ENCODE assay signal across 8 cellular contexts in genomic region chr19:33778089-33778791, GRCh38. TPM values are rescaled to one million over a fixed set of nuclear protein-coding genes. Genes with fewer than 3 reads are reported as not detected.
A peak's percentile ranks its signal among the peaks of the same experiment; 100 is the strongest.
DNase-seq lines count a peak whose midpoint lies in the region; ATAC-seq and TF ChIP-seq lines count a peak whose summit lies in the region.

No MANE protein-coding gene starts in this region.

- H3K36me3 ChIP-seq in mesenchymal stem cell (ENCODE audit: control insufficient read depth in 1 of 2, insufficient read depth in 2 of 2, low read depth in 1 of 2, low read length in 2 of 2) = no peaks in the 10 kb centered on the region

- H3K36me3 Mint-ChIP-seq in activated CD8-positive, alpha-beta T cell treated with anti-CD3 and anti-CD28 coated beads, Interleukin-2, amount 10 ng/mL, durations not matched to agents 7 days and 5 days (ENCODE audit: low read depth) = no peaks in the 10 kb centered on the region

- H3K14ac ChIP-seq in mesenchymal stem cell (ENCODE audit: low read length in 2 of 2) = no peak overlapping the region

- H3K4me3 ChIP-seq in AG10803 (ENCODE audit: low read length) (no peak overlapping the region), mesenchymal stem cell (ENCODE audit: insufficient read depth in 1 of 2, low read depth in 1 of 2, low read length in 2 of 2) (no peak overlapping the region)

- H4K8ac ChIP-seq in mesenchymal stem cell (ENCODE audit: low read length) = no peak overlapping the region

- peaks cover 6% of the 10 kb centered on the region for H3K4me1 Mint-ChIP-seq in activated CD8-positive, alpha-beta T cell treated with anti-CD3 and anti-CD28 coated beads, Interleukin-2, amount 10 ng/mL, durations not matched to agents 7 days and 5 days (ENCODE audit: low read depth)

- H2BK5ac ChIP-seq in mesenchymal stem cell (ENCODE audit: low read depth, low read length, poor library complexity, severe bottlenecking) = no peak overlapping the region

- peaks cover 12% of the 10 kb centered on the region for H3K27me3 Mint-ChIP-seq in activated CD8-positive, alpha-beta T cell treated with anti-CD3 and anti-CD28 coated beads, Interleukin-2, amount 10 ng/mL, durations not matched to agents 7 days and 5 days (ENCODE audit: low read depth)

- H3K4me1 ChIP-seq in mesenchymal stem cell (ENCODE audit: control insufficient read depth, insufficient read depth, low read depth, low read length) = peaks cover 12% of the 10 kb centered on the region

- peak; percentile 62 for DNase-seq in AG10803 (ENCODE audit: low read depth)
- peak; percentile 86 for DNase-seq in NCI-H82 (lab: John Stamatoyannopoulos, UW)
- DNase-seq in activated CD8-positive, alpha-beta T cell treated with anti-CD3 and anti-CD28 coated beads, Interleukin-2, amount 10 ng/mL, durations not matched to agents 7 days and 5 days = peak; percentile 87
- peak; percentile 72 for DNase-seq in effector CD8-positive, alpha-beta T cell (lab: John Stamatoyannopoulos, UW)
- peak; percentile 65 for DNase-seq in mesenchymal stem cell
- peak; percentile 77 to 78 for DNase-seq in stimulated activated CD8-positive, alpha-beta memory T cell treated with anti-CD3 and anti-CD28 coated beads, Interleukin-2, amount 100 ng/mL, for 48 hours (ENCODE audit: low read depth in 2 of 2)

- TF ChIP-seq CTCF in AG10803 (conservative IDR thresholded peaks at IDR 0.05; ENCODE audit: low read length) = peak; percentile 92

- H3K27me3 ChIP-seq in mesenchymal stem cell (ENCODE audit: control insufficient read depth in 1 of 2, insufficient read depth in 1 of 2, low read length in 2 of 2) = peaks cover 52 to 59% of the 10 kb centered on the region in 2 experiments

- H3K23ac ChIP-seq in mesenchymal stem cell (ENCODE audit: low read length in 2 of 2) = no peak overlapping the region

- no peak overlapping the region for H3K9ac ChIP-seq in mesenchymal stem cell (ENCODE audit: low read length)

- WGBS in mesenchymal stem cell = 18% methylated on average over 46 of the region's 49 CpGs

- H3K4ac ChIP-seq in mesenchymal stem cell (ENCODE audit: low read depth in 1 of 2, low read length in 2 of 2) = no peak overlapping the region

- peak overlapping the region; percentile 25 for H3K4me2 ChIP-seq in mesenchymal stem cell (ENCODE audit: low read length, poor library complexity, severe bottlenecking)

- no peaks in the 10 kb centered on the region for H3K79me1 ChIP-seq in mesenchymal stem cell (replicated peaks; ENCODE audit: low read length, poor library complexity, severe bottlenecking)

- H3K9me3 ChIP-seq in mesenchymal stem cell (ENCODE audit: control insufficient read depth, low read length) = no peaks in the 10 kb centered on the region

- no peak overlapping the region for H4K91ac ChIP-seq in mesenchymal stem cell (ENCODE audit: low read length)

- POLR2A ChIA-PET in activated CD8-positive, alpha-beta T cell treated with anti-CD3 and anti-CD28 coated beads, Interleukin-2, amount 10 ng/mL, durations not matched to agents 7 days and 5 days (lab: Charles Lee) = no interaction called here

- no peak overlapping the region for H3K27ac Mint-ChIP-seq in activated CD8-positive, alpha-beta T cell treated with anti-CD3 and anti-CD28 coated beads, Interleukin-2, amount 10 ng/mL, durations not matched to agents 7 days and 5 days

- no peak overlapping the region for H2BK120ac ChIP-seq in mesenchymal stem cell (ENCODE audit: low read depth, low read length)

- ATAC-seq in GM18909 (IDR thresholded peaks at IDR 0.05; ENCODE audit: poor library complexity, unreplicated experiment) = peak; percentile 68
- ATAC-seq in HG03442 (IDR thresholded peaks at IDR 0.05; ENCODE audit: unreplicated experiment) = peak; percentile 84
- peak; percentile 92 for ATAC-seq in activated CD8-positive, alpha-beta T cell treated with anti-CD3 and anti-CD28 coated beads, Interleukin-2, amount 10 ng/mL, durations not matched to agents 7 days and 5 days

- H2AFZ ChIP-seq in mesenchymal stem cell (ENCODE audit: low read depth, low read length) = no peak overlapping the region

- CTCF ChIA-PET in activated CD8-positive, alpha-beta T cell treated with anti-CD3 and anti-CD28 coated beads, Interleukin-2, amount 10 ng/mL, durations not matched to agents 7 days and 5 days (lab: Charles Lee) = interaction anchor here (0.5 to 2.2 kb wide), 52 partner anchors 9 to 558 kb away, joined by 3 to 37 read pairs (median 4); partner anchors contain the start of genes KCTD15 and LSM14A

- H3K9me3 Mint-ChIP-seq in activated CD8-positive, alpha-beta T cell treated with anti-CD3 and anti-CD28 coated beads, Interleukin-2, amount 10 ng/mL, durations not matched to agents 7 days and 5 days (ENCODE audit: insufficient read depth) = no peaks in the 10 kb centered on the region

- H3K27ac ChIP-seq in mesenchymal stem cell (ENCODE audit: low read length, poor library complexity, severe bottlenecking) = no peak overlapping the region

- no peak overlapping the region for H2AK5ac ChIP-seq in mesenchymal stem cell (ENCODE audit: low read length, severe bottlenecking)

- H2BK12ac ChIP-seq in mesenchymal stem cell (ENCODE audit: low read length in 2 of 2) = no peak overlapping the region

- H3K4me3 Mint-ChIP-seq in activated CD8-positive, alpha-beta T cell treated with anti-CD3 and anti-CD28 coated beads, Interleukin-2, amount 10 ng/mL, durations not matched to agents 7 days and 5 days = no peak overlapping the region

- no peak overlapping the region for H3K18ac ChIP-seq in mesenchymal stem cell (ENCODE audit: low read depth in 1 of 2, low read length in 2 of 2)

- H2BK15ac ChIP-seq in mesenchymal stem cell (ENCODE audit: low read depth, poor library complexity, severe bottlenecking) = no peak overlapping the region

RNA-seq across cellular contexts. Expression of gene KCTD15, which starts 18.4 kb away (rescaled TPM):
- total RNA-seq in activated CD8-positive, alpha-beta T cell treated with anti-CD3 and anti-CD28 coated beads, Interleukin-2, amount 10 ng/mL, durations not matched to agents 7 days and 5 days = under 1 TPM; 0.42 TPM
- polyA plus RNA-seq in mesenchymal stem cell (2013, experiment 1 of 2) = 16.1 TPM
- 19.5 TPM for polyA plus RNA-seq in mesenchymal stem cell (2013, experiment 2 of 2)
